24 cellular contexts compared by ENCODE assay signal in the genomic region with DNA sequence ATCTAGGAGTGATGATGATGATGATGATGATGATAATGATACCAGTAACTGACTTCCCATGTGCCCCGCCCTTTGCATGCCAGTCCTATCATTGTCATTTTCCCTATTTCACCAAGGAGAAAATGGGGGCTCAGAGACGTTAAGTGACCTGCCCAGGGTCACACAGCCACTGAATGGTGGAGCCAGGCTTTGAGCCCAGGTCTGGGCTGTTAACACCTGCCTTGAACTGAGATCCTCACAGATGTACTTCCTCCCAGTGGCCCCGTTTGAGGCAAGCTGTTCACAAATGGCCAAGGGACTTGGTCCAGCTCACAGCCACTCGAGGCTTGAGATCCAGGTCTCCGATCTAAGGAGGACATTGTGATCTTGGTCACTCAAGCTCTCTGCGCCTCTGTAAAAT. TPM values are rescaled to one million over a fixed set of nuclear protein-coding genes. Genes with fewer than 3 reads are reported as not detected.
DNase-seq lines count a peak whose midpoint lies in the region; ATAC-seq and TF ChIP-seq lines count a peak whose summit lies in the region.
"Had no signal": no experiment of that assay in that cellular context is flagged by ENCODE, and none has a peak within 500 bp of the region (broad histone marks: within the 10 kb centered on the region; RNA-seq: fewer than 3 reads in every experiment).

No MANE protein-coding gene starts in this region.

- WGBS in IMR-90 (ENCODE audit: extremely low coverage in 2 of 2, insufficient read length in 1 of 2), 2 experiments: 83% methylated on average over 2 of the region's 6 CpGs; no CpG with 5 or more reads in 1 of the 2 experiments
- WGBS in ovary, 3 donors: 87 to 88% (median 88%) methylated on average over 6 of the region's 6 CpGs

- H2BK20ac ChIP-seq in IMR-90 (ENCODE audit: low read depth, low read length): no peak overlapping the region

- H4K20me1 ChIP-seq in IMR-90 (ENCODE audit: insufficient read depth, low read length): no peaks in the 10 kb centered on the region
- H4K20me1 ChIP-seq in osteoblast (ENCODE audit: insufficient read depth, low read length): no peaks in the 10 kb centered on the region
- H4K20me1 ChIP-seq: BLaER1 treated with 17β-estradiol and CSF1 and Interleukin-3, amounts not matched to agents 10 nM and 100 nM had no signal

- no peak overlapping the region for H3K56ac ChIP-seq in IMR-90 (ENCODE audit: extremely low read depth, insufficient read depth, low read length)

- CTCF ChIA-PET in activated CD4-positive, alpha-beta T cell treated with anti-CD3 and anti-CD28 coated beads, Interleukin-2, amount 10 ng/mL, durations not matched to agents 7 days and 5 days (lab: Charles Lee): interaction anchor here (1.7 kb wide), 1 partner anchor 76 kb away, joined by 4 read pairs; no protein-coding TSS in a partner anchor
- CTCF ChIA-PET in IMR-90 (lab: Yijun Ruan, JAX): no interaction called here

- H2AFZ ChIP-seq in IMR-90 (replicated peaks; ENCODE audit: low read length, poor library complexity) (no peak overlapping the region), osteoblast (ENCODE audit: low read length) (no peak overlapping the region)
- H2AFZ ChIP-seq: GM23248 had no signal

- H3K4me3 Mint-ChIP-seq in activated CD4-positive, alpha-beta T cell treated with anti-CD3 and anti-CD28 coated beads, Interleukin-2, amount 10 ng/mL, durations not matched to agents 7 days and 5 days: no peak overlapping the region
- H3K4me3 Mint-ChIP-seq in activated CD4-positive, alpha-beta T cell treated with anti-CD3 and anti-CD28 coated beads, Interleukin-2, amount 10 ng/mL, durations not matched to agents 24 days and 14 days: no peak overlapping the region
- H3K4me3 Mint-ChIP-seq: CD14-positive monocyte; CD4-positive, alpha-beta T cell; CD8-positive, alpha-beta memory T cell had no signal

- no peak overlapping the region for H3K9ac ChIP-seq in IMR-90 (ENCODE audit: low read depth, low read length)
- H3K9ac ChIP-seq: BLaER1 treated with 17β-estradiol and CSF1 and Interleukin-3, amounts not matched to agents 10 nM and 100 nM; GM23248 had no signal

- H3K79me1 ChIP-seq in IMR-90 (ENCODE audit: low read depth in 1 of 2, low read length in 2 of 2): no peaks in the 10 kb centered on the region

- TF ChIP-seq RAD21 in IMR-90 (IDR thresholded peaks at IDR 0.05; ENCODE audit: low read length): no peak

- no peak for DNase-seq in activated CD4-positive, alpha-beta T cell treated with anti-CD3 and anti-CD28 coated beads, Interleukin-2, amount 10 ng/mL, durations not matched to agents 7 days and 5 days
- no peak for DNase-seq in activated CD4-positive, alpha-beta T cell treated with anti-CD3 and anti-CD28 coated beads, Interleukin-2, amount 10 ng/mL, durations not matched to agents 24 days and 14 days
- DNase-seq in IMR-90 (no peak), osteoblast (ENCODE audit: insufficient read length, low spot score, missing footprints) (peak; percentile 63), NCI-H1092 treated with DMSO at 0.1 percent for 48 hours (lab: John Stamatoyannopoulos, UW) (no peak), NOMO-1 treated with dmso at 0.1 percent for 144 hours (lab: John Stamatoyannopoulos, UW; ENCODE audit: unreplicated experiment) (no peak), ovary (no peak)
- DNase-seq: ACHN; AML-193; BE2C; CD4-positive, alpha-beta T cell; CD8-positive, alpha-beta memory T cell; DMS 273 treated with DMSO at 0.1 percent for 48 hours; DMS79; EL; GDM1; GM23248; H7; HCEC 1CT had no signal

- H4K5ac ChIP-seq in IMR-90 (ENCODE audit: low read depth, low read length): no peak overlapping the region

- H3K27me3 Mint-ChIP-seq in activated CD4-positive, alpha-beta T cell treated with anti-CD3 and anti-CD28 coated beads, Interleukin-2, amount 10 ng/mL, durations not matched to agents 7 days and 5 days: no peaks in the 10 kb centered on the region
- no peaks in the 10 kb centered on the region for H3K27me3 Mint-ChIP-seq in activated CD4-positive, alpha-beta T cell treated with anti-CD3 and anti-CD28 coated beads, Interleukin-2, amount 10 ng/mL, durations not matched to agents 24 days and 14 days
- H3K27me3 Mint-ChIP-seq: CD4-positive, alpha-beta T cell; CD8-positive, alpha-beta memory T cell had no signal

- H3K36me3 ChIP-seq in IMR-90 (ENCODE audit: control insufficient read depth, insufficient read depth, low read length): no peaks in the 10 kb centered on the region
- no peaks in the 10 kb centered on the region for H3K36me3 ChIP-seq in osteoblast (ENCODE audit: insufficient read depth, low read length)
- H3K36me3 ChIP-seq in ovary: no peaks in the 10 kb centered on the region
- H3K36me3 ChIP-seq: BE2C; BLaER1 treated with 17β-estradiol and CSF1 and Interleukin-3, amounts not matched to agents 10 nM and 100 nM had no signal

- H3K4ac ChIP-seq in IMR-90 (ENCODE audit: low read depth, low read length): no peak overlapping the region

- TF ChIP-seq EP300 in ovary (IDR thresholded peaks at IDR 0.05): no peak

- H3K4me3 ChIP-seq in IMR-90 (ENCODE audit: insufficient read depth, low read depth, low read length) (no peak overlapping the region), osteoblast (ENCODE audit: insufficient read depth, low read length) (no peak overlapping the region), ovary (no peak overlapping the region)
- H3K4me3 ChIP-seq: BLaER1 treated with 17β-estradiol and CSF1 and Interleukin-3, amounts not matched to agents 10 nM and 100 nM; GM12878; GM23248 had no signal

- H3K4me1 Mint-ChIP-seq in activated CD4-positive, alpha-beta T cell treated with anti-CD3 and anti-CD28 coated beads, Interleukin-2, amount 10 ng/mL, durations not matched to agents 7 days and 5 days: no peaks in the 10 kb centered on the region
- no peaks in the 10 kb centered on the region for H3K4me1 Mint-ChIP-seq in activated CD4-positive, alpha-beta T cell treated with anti-CD3 and anti-CD28 coated beads, Interleukin-2, amount 10 ng/mL, durations not matched to agents 24 days and 14 days
- H3K4me1 Mint-ChIP-seq: CD14-positive monocyte; CD8-positive, alpha-beta memory T cell had no signal

- dilution Hi-C loops in IMR-90 (cut with HindIII; ENCODE audit: low sequenced_read_pairs, unreplicated experiment): no loop called here

- H3K27ac ChIP-seq in IMR-90 (ENCODE audit: insufficient read depth, low read length): no peak overlapping the region
- no peak overlapping the region for H3K27ac ChIP-seq in osteoblast (ENCODE audit: low read depth, low read length)
- H3K27ac ChIP-seq in ovary: no peak overlapping the region
- H3K27ac ChIP-seq: 22Rv1; BLaER1 treated with 17β-estradiol and CSF1 and Interleukin-3, amounts not matched to agents 10 nM and 100 nM; GM23248 had no signal

- no peak overlapping the region for H3K4me2 ChIP-seq in IMR-90 (ENCODE audit: low read depth, low read length)
- no peak overlapping the region for H3K4me2 ChIP-seq in osteoblast (ENCODE audit: insufficient read depth, low read length)
- H3K4me2 ChIP-seq: BLaER1 treated with 17β-estradiol and CSF1 and Interleukin-3, amounts not matched to agents 10 nM and 100 nM had no signal

- H2BK15ac ChIP-seq in IMR-90 (ENCODE audit: low read depth, low read length): no peak overlapping the region

- H3K9me1 ChIP-seq in IMR-90 (ENCODE audit: insufficient read depth, low read length): no peaks in the 10 kb centered on the region; the same call in 1 of the 2 replicates

- H3K36me3 Mint-ChIP-seq in activated CD4-positive, alpha-beta T cell treated with anti-CD3 and anti-CD28 coated beads, Interleukin-2, amount 10 ng/mL, durations not matched to agents 7 days and 5 days (ENCODE audit: low read depth): no peaks in the 10 kb centered on the region
- H3K36me3 Mint-ChIP-seq in activated CD4-positive, alpha-beta T cell treated with anti-CD3 and anti-CD28 coated beads, Interleukin-2, amount 10 ng/mL, durations not matched to agents 24 days and 14 days (ENCODE audit: low read depth): no peaks in the 10 kb centered on the region
- H3K36me3 Mint-ChIP-seq: CD14-positive monocyte; CD8-positive, alpha-beta memory T cell had no signal

- no peak overlapping the region for H4K8ac ChIP-seq in IMR-90 (ENCODE audit: low read depth in 2 of 2, low read length in 2 of 2)

- no peak for TF ChIP-seq POLR2A in IMR-90 (IDR thresholded peaks at IDR 0.05; ENCODE audit: low read depth, low read length)
- no peak for TF ChIP-seq POLR2A in ovary (IDR thresholded peaks at IDR 0.05)

- no peaks in the 10 kb centered on the region for H3K9me3 ChIP-seq in IMR-90 (ENCODE audit: control insufficient read depth, insufficient read depth, low read length)
- H3K9me3 ChIP-seq in osteoblast (ENCODE audit: low read depth, low read length): no peaks in the 10 kb centered on the region
- H3K9me3 ChIP-seq in ovary: no peaks in the 10 kb centered on the region
- H3K9me3 ChIP-seq: BE2C; BLaER1 treated with 17β-estradiol and CSF1 and Interleukin-3, amounts not matched to agents 10 nM and 100 nM had no signal

- H3K9me3 Mint-ChIP-seq in activated CD4-positive, alpha-beta T cell treated with anti-CD3 and anti-CD28 coated beads, Interleukin-2, amount 10 ng/mL, durations not matched to agents 7 days and 5 days: no peaks in the 10 kb centered on the region
- no peaks in the 10 kb centered on the region for H3K9me3 Mint-ChIP-seq in activated CD4-positive, alpha-beta T cell treated with anti-CD3 and anti-CD28 coated beads, Interleukin-2, amount 10 ng/mL, durations not matched to agents 24 days and 14 days
- H3K9me3 Mint-ChIP-seq: CD14-positive monocyte; CD4-positive, alpha-beta T cell; CD8-positive, alpha-beta memory T cell had no signal

- POLR2A ChIA-PET in activated CD4-positive, alpha-beta T cell treated with anti-CD3 and anti-CD28 coated beads, Interleukin-2, amount 10 ng/mL, durations not matched to agents 7 days and 5 days (lab: Charles Lee): no interaction called here
- POLR2A ChIA-PET in IMR-90 (lab: Charles Lee; ENCODE audit: unreplicated experiment): no interaction called here

- TF ChIP-seq CTCF in IMR-90 (conservative IDR thresholded peaks at IDR 0.05; ENCODE audit: low read depth, low read length) (no peak), osteoblast (IDR thresholded peaks at IDR 0.05; ENCODE audit: extremely low read depth, low read depth, low read length) (no peak), ovary (IDR thresholded peaks at IDR 0.05) (no peak)

- H2AK9ac ChIP-seq in IMR-90 (replicated peaks; ENCODE audit: low read depth, low read length, poor library complexity): peak overlapping the region; percentile 9

- no peak overlapping the region for H3K14ac ChIP-seq in IMR-90 (replicated peaks; ENCODE audit: low read depth, low read length)

- no peak overlapping the region for H4K91ac ChIP-seq in IMR-90 (ENCODE audit: insufficient read depth, low read depth, low read length)

- H3K27ac Mint-ChIP-seq in activated CD4-positive, alpha-beta T cell treated with anti-CD3 and anti-CD28 coated beads, Interleukin-2, amount 10 ng/mL, durations not matched to agents 7 days and 5 days: peak overlapping the region; percentile 25
- H3K27ac Mint-ChIP-seq in activated CD4-positive, alpha-beta T cell treated with anti-CD3 and anti-CD28 coated beads, Interleukin-2, amount 10 ng/mL, durations not matched to agents 24 days and 14 days: no peak overlapping the region
- H3K27ac Mint-ChIP-seq: CD4-positive, alpha-beta T cell had no signal

- no peak overlapping the region for H3K18ac ChIP-seq in IMR-90 (ENCODE audit: low read depth, low read length)

- H3K23ac ChIP-seq in IMR-90 (ENCODE audit: low read depth, low read length): no peak overlapping the region

- H2AK5ac ChIP-seq in IMR-90 (ENCODE audit: low read depth, low read length): no peak overlapping the region

- H2BK120ac ChIP-seq in IMR-90 (ENCODE audit: low read depth, low read length): no peak overlapping the region

- BruUV-seq in IMR-90 (replicated peaks; lab: Mats Ljungman, UMichigan): no TSS peak

- in situ Hi-C loops in IMR-90 (cut with MboI; ENCODE audit: low sequenced_read_pairs): no loop called here

- no peak overlapping the region for H2BK5ac ChIP-seq in IMR-90 (ENCODE audit: low read depth, low read length, poor library complexity, severe bottlenecking)

- intact Hi-C loops in activated CD4-positive, alpha-beta T cell treated with anti-CD3 and anti-CD28 coated beads, Interleukin-2, amount 10 ng/mL, durations not matched to agents 24 days and 14 days (cut with micrococcal nuclease): no loop called here
- intact Hi-C loops in IMR-90 (cut with micrococcal nuclease) (no loop called here), ovary (cut with DNase I) (loop anchor here in 1 of 4 donors (10.0 kb wide), 1 partner anchor 56 kb away; the partner anchor contains the start of gene HERPUD1)

- H3K27me3 ChIP-seq in IMR-90 (ENCODE audit: control insufficient read depth, insufficient read depth, low read length): peaks cover 17% of the 10 kb centered on the region; the same call in 1 of the 2 replicates
- H3K27me3 ChIP-seq in osteoblast (ENCODE audit: insufficient read depth, low read length): no peaks in the 10 kb centered on the region
- no peaks in the 10 kb centered on the region for H3K27me3 ChIP-seq in ovary
- H3K27me3 ChIP-seq: BE2C; BLaER1 treated with 17β-estradiol and CSF1 and Interleukin-3, amounts not matched to agents 10 nM and 100 nM had no signal

- H3K4me1 ChIP-seq in IMR-90 (ENCODE audit: control insufficient read depth, insufficient read depth, low read length) (no peaks in the 10 kb centered on the region), osteoblast (ENCODE audit: insufficient read depth, low read length) (no peaks in the 10 kb centered on the region), ovary (ENCODE audit: insufficient read depth) (no peaks in the 10 kb centered on the region)

- no peaks in the 10 kb centered on the region for H3K79me2 ChIP-seq in osteoblast (ENCODE audit: insufficient read depth, low read length)

- ATAC-seq in IMR-90 (ENCODE audit: low read depth): no peak
- ATAC-seq: GM12878 had no signal

RNA-seq across cellular contexts. Expression of gene SLC12A3, which starts 13.4 kb away (rescaled TPM):
- total RNA-seq in activated CD4-positive, alpha-beta T cell treated with anti-CD3 and anti-CD28 coated beads, Interleukin-2, amount 10 ng/mL, durations not matched to agents 7 days and 5 days: not detected
- total RNA-seq in activated CD4-positive, alpha-beta T cell treated with anti-CD3 and anti-CD28 coated beads, Interleukin-2, amount 10 ng/mL, durations not matched to agents 24 days and 14 days: not detected in 2 replicates
- not detected in 2 replicates for total RNA-seq in IMR-90 (2012; rRNA removed)
- not detected in 2 replicates for polyA plus RNA-seq in IMR-90 (2012; rRNA removed)
- polyA plus RNA-seq in IMR-90 (2012; cell fraction: cytosol; rRNA removed): not detected in 2 replicates
- polyA plus RNA-seq in IMR-90 (2012; cell fraction: nucleus; rRNA removed; ENCODE audit: low replicate concordance): not detected in 2 replicates
- not detected in 2 replicates for total RNA-seq in osteoblast
- under 1 TPM in 1 of 7 donors, not detected in 6; 0.37 TPM for total RNA-seq in ovary
- under 1 TPM in 1 of 2 donors, not detected in 1; 0.04 TPM for polyA plus RNA-seq in ovary
- total RNA-seq: CD4-positive, alpha-beta T cell; CD8-positive, alpha-beta memory T cell; GM23248; H1; H7 had no signal
- polyA plus RNA-seq: CD14-positive monocyte; CD8-positive, alpha-beta memory T cell; GM23248; H1 had no signal

RNA-seq across cellular contexts. Expression of gene HERPUD1, which starts 53.5 kb away (rescaled TPM):
- 100 to 1,000 TPM in 1 of 2 experiments, 10 to 100 TPM in 1; 81.3 to 113 TPM for total RNA-seq in activated CD4-positive, alpha-beta T cell treated with anti-CD3 and anti-CD28 coated beads, Interleukin-2, amount 10 ng/mL, durations not matched to agents 7 days and 5 days
- total RNA-seq in activated CD4-positive, alpha-beta T cell treated with anti-CD3 and anti-CD28 coated beads, Interleukin-2, amount 10 ng/mL, durations not matched to agents 24 days and 14 days: 155 and 164 TPM in 2 replicates
- 83.3 and 148 TPM in 2 replicates for total RNA-seq in IMR-90 (2012; rRNA removed)
- polyA plus RNA-seq in IMR-90 (2012; rRNA removed): 122 and 130 TPM in 2 replicates
- polyA plus RNA-seq in IMR-90 (2012; cell fraction: cytosol; rRNA removed): 188 and 191 TPM in 2 replicates
- polyA plus RNA-seq in IMR-90 (2012; cell fraction: nucleus; rRNA removed; ENCODE audit: low replicate concordance): 154 and 210 TPM in 2 replicates
- 190 and 209 TPM in 2 replicates for total RNA-seq in osteoblast
- total RNA-seq in ovary: 100 to 1,000 TPM in 6 of 7 donors, 10 to 100 TPM in 1; 95.4 to 299 (median 170) TPM
- polyA plus RNA-seq in ovary: 100 to 1,000 TPM; 219 to 259 TPM
